19 cellular contexts compared by ENCODE assay signal in genomic region chr4:40466789-40467188, GRCh38.
"Had no signal": no experiment of that assay in that cellular context is flagged by ENCODE, and none has a peak within 500 bp of the region (broad histone marks: within the 10 kb centered on the region; RNA-seq: fewer than 3 reads in every experiment).

No MANE protein-coding gene starts in this region.

- H3K27ac ChIP-seq: colonic mucosa, esophagus muscularis mucosa, neutrophil, ovary, prostate gland, SK-N-MC, thoracic aorta, upper lobe of left lung had no signal

- H3K4me1 Mint-ChIP-seq: activated naive CD8-positive, alpha-beta T cell treated with anti-CD3 and anti-CD28 coated beads, Interleukin-2, amount 10 ng/mL, durations not matched to agents 7 days and 5 days had no signal

- H3K9me3 Mint-ChIP-seq: activated naive CD8-positive, alpha-beta T cell treated with anti-CD3 and anti-CD28 coated beads, Interleukin-2, amount 10 ng/mL, durations not matched to agents 7 days and 5 days; nephron had no signal

- H3K36me3 ChIP-seq: colonic mucosa, esophagus muscularis mucosa, ovary, prostate gland, thoracic aorta had no signal

- H3K27me3 ChIP-seq: colonic mucosa, esophagus muscularis mucosa, neutrophil, ovary, upper lobe of left lung had no signal

- H3K27me3 Mint-ChIP-seq: T-helper 17 cell had no signal

- H3K27ac Mint-ChIP-seq: activated naive CD8-positive, alpha-beta T cell treated with anti-CD3 and anti-CD28 coated beads, Interleukin-2, amount 10 ng/mL, durations not matched to agents 7 days and 5 days; nephron; T-helper 17 cell had no signal

- DNase-seq: activated naive CD8-positive, alpha-beta T cell treated with anti-CD3 and anti-CD28 coated beads, Interleukin-2, amount 10 ng/mL, durations not matched to agents 7 days and 5 days; amygdala; colonic mucosa; glutamatergic neuron; hippocampal formation; left ventricle myocardium superior; mammary epithelial cell; ovary; SHP77 treated with DMSO at 0.1 percent for 48 hours; stimulated activated CD4-positive, alpha-beta T cell treated with anti-CD3 and anti-CD28 coated beads, Interleukin-12 subunit alpha, Interleukin-12 subunit beta, amount 100 ng/mL, for 4 hours; SW 1271; T-helper 17 cell; upper lobe of left lung had no signal

- ATAC-seq: left ventricle myocardium superior, T-helper 17 cell had no signal

- H3K4me1 ChIP-seq: esophagus muscularis mucosa, prostate gland had no signal

- H3K9me3 ChIP-seq: colonic mucosa, esophagus muscularis mucosa, neutrophil, ovary, prostate gland, thoracic aorta, upper lobe of left lung had no signal

- H3K4me3 ChIP-seq: colonic mucosa, esophagus muscularis mucosa, ovary, prostate gland, SK-N-MC, thoracic aorta, upper lobe of left lung had no signal

- H3K4me3 Mint-ChIP-seq: activated naive CD8-positive, alpha-beta T cell treated with anti-CD3 and anti-CD28 coated beads, Interleukin-2, amount 10 ng/mL, durations not matched to agents 7 days and 5 days; nephron; T-helper 17 cell had no signal
